ENCODE assay signal across 9 cellular contexts in the genomic region with DNA sequence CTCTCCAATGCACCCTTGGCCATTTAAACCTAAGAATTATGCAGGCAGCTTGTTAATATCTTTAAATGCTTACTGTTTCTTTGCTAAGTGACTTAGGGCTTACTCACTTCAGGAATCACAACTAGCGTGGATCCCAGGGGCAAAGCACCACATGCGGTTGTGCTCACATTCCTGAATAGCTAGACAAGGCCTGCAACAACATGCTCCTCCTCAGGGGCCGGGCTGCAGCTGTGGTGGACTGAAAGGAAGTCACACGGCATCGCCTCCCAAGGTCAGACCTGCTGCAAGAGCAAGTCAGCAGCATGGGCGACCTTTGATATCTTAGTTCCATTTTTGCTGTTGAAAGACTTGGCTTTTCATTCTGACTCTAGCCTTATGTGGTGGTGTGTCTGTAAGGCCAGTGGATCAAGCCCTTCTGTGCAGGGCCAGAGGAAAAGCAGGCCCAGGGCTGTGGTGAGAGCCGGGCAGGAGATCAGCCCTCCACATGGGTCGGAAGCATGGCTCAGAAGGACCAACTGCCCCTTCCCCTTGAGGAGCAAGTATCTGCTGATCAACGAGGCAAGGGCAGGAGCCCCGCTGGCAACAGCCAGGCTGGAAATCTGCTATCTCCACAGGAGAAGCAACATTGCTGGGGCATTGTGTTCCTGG.
DNase-seq lines count a peak whose midpoint lies in the region; ATAC-seq and TF ChIP-seq lines count a peak whose summit lies in the region.
"Had no signal": no experiment of that assay in that cellular context is flagged by ENCODE, and none has a peak within 500 bp of the region (broad histone marks: within the 10 kb centered on the region; RNA-seq: fewer than 3 reads in every experiment).

No MANE protein-coding gene starts in this region.

- H3K36me3 Mint-ChIP-seq in GM23338 (ENCODE audit: low read depth), result peaks cover 34% of the 10 kb centered on the region
- no peaks in the 10 kb centered on the region for H3K36me3 Mint-ChIP-seq in T-cell

- peaks cover 8% of the 10 kb centered on the region for H3K36me3 ChIP-seq in GM23338 (ENCODE audit: insufficient read depth)
- H3K36me3 ChIP-seq in RWPE2 (ENCODE audit: low read depth), result no peaks in the 10 kb centered on the region

- CTCF ChIA-PET in T-cell (lab: Charles Lee), result no interaction called here

- POLR2A ChIA-PET in T-cell (lab: Charles Lee), result no interaction called here

- H3K27ac ChIP-seq in GM23338 (ENCODE audit: low read depth), result peak overlapping the region; percentile 76
- peak overlapping the region; percentile 72 for H3K27ac ChIP-seq in RWPE2 (ENCODE audit: poor library complexity, severe bottlenecking)

- no peaks in the 10 kb centered on the region for H3K79me2 ChIP-seq in GM23338 (replicated peaks; ENCODE audit: insufficient read depth)

- peak overlapping the region; percentile 61 for H2AFZ ChIP-seq in GM23338

- H3K27me3 Mint-ChIP-seq in GM23338 (ENCODE audit: insufficient read depth, low read depth, poor library complexity) (no peaks in the 10 kb centered on the region), T-cell (no peaks in the 10 kb centered on the region)

- peaks cover 15% of the 10 kb centered on the region for H3K9me2 ChIP-seq in GM23338 (ENCODE audit: insufficient read depth)

- H3K4me1 ChIP-seq in GM23338 (ENCODE audit: insufficient read depth) (peaks cover 6% of the 10 kb centered on the region), RWPE2 (ENCODE audit: insufficient read depth, poor library complexity, severe bottlenecking) (peaks cover 20% of the 10 kb centered on the region)

- H3F3A ChIP-seq in GM23338 (replicated peaks; ENCODE audit: low read depth), result no peaks in the 10 kb centered on the region

- TF ChIP-seq CTCF in GM23338 (conservative IDR thresholded peaks at IDR 0.05; ENCODE audit: low read depth in 2 of 2), result no peak
- TF ChIP-seq CTCF in RWPE2 (IDR thresholded peaks at IDR 0.05; ENCODE audit: poor library complexity, severe bottlenecking), result no peak
- TF ChIP-seq CTCF in retinal pigment epithelial cell (conservative IDR thresholded peaks at IDR 0.05; ENCODE audit: low read depth, low read length), result no peak

- no peaks in the 10 kb centered on the region for H4K20me1 ChIP-seq in GM23338 (replicated peaks; ENCODE audit: insufficient read depth)

- H3K9me3 ChIP-seq in RWPE2 (ENCODE audit: severe bottlenecking), result no peaks in the 10 kb centered on the region

- H3K27me3 ChIP-seq in GM23338 (ENCODE audit: insufficient read depth) (no peaks in the 10 kb centered on the region), RWPE2 (ENCODE audit: insufficient read depth, poor library complexity, severe bottlenecking) (no peaks in the 10 kb centered on the region)

- H3K4me3 Mint-ChIP-seq in GM23338 (no peak overlapping the region), T-cell (no peak overlapping the region)

- H3K4me3 ChIP-seq in GM23338 (no peak overlapping the region), RWPE2 (ENCODE audit: severe bottlenecking) (no peak overlapping the region), retinal pigment epithelial cell (ENCODE audit: low read length) (no peak overlapping the region)

- peaks cover 7% of the 10 kb centered on the region; the same call in 2 of the 3 replicates for H3K4me1 Mint-ChIP-seq in GM23338
- H3K4me1 Mint-ChIP-seq in T-cell, result no peaks in the 10 kb centered on the region

- DNase-seq in GM23338 (ENCODE audit: low spot score) (peak; percentile 50), RWPE2 (ENCODE audit: low spot score) (peak; percentile 97), glomerular visceral epithelial cell (ENCODE audit: extremely low spot score) (peak; percentile 96), retinal pigment epithelial cell (ENCODE audit: low read depth) (peak; percentile 79), activated gamma-delta T cell treated with Interleukin-2 at 50 U/mL for 16 hours (no peak), DMS53 treated with DMSO at 0.1 percent for 48 hours (lab: John Stamatoyannopoulos, UW; ENCODE audit: unreplicated experiment) (no peak), T-cell (no peak)
- no peak for DNase-seq in stimulated activated CD4-positive, alpha-beta T cell treated with anti-CD3 and anti-CD28 coated beads, Interleukin-2, amount 100 ng/mL, for 24 hours
- DNase-seq: activated T-cell treated with anti-CD3 and anti-CD28 coated beads, Interleukin-2, amount 50 U/mL, for 1 hour had no signal

- 0 out of 2 replicates have a peak overlapping the region, but pooled peaks have one; percentile 38 for H3K4me2 ChIP-seq in GM23338

- H3K27ac Mint-ChIP-seq in GM23338 (peak overlapping the region; percentile 32; the same call in 1 of the 2 replicates), T-cell (no peak overlapping the region)

- ATAC-seq in GM23338, result peak; percentile 85
- peak; percentile 100 for ATAC-seq in RWPE2 (ENCODE audit: low read depth)
- no peak for ATAC-seq in T-cell (replicated peaks in 1 of 4)

- H3K9me3 Mint-ChIP-seq in GM23338 (peaks cover 35% of the 10 kb centered on the region), T-cell (peaks cover 8 to 21% (median 9%) of the 10 kb centered on the region in 3 donors)

TF ChIP-seq in GM23338, 12 proteins besides CTCF, POLR2A, EP300 and RAD21 (continues in another document):
- TF ChIP-seq EZH2 (IDR thresholded peaks at IDR 0.05; ENCODE audit: low read depth, unreplicated experiment) (no peak), JUNB (IDR thresholded peaks at IDR 0.05; ENCODE audit: unreplicated experiment) (no peak), STAT1 (IDR thresholded peaks at IDR 0.05; ENCODE audit: unreplicated experiment) (no peak), EZH2phosphoT487 (IDR thresholded peaks at IDR 0.05; ENCODE audit: unreplicated experiment) (no peak)
- TF ChIP-seq, protein P1, sequence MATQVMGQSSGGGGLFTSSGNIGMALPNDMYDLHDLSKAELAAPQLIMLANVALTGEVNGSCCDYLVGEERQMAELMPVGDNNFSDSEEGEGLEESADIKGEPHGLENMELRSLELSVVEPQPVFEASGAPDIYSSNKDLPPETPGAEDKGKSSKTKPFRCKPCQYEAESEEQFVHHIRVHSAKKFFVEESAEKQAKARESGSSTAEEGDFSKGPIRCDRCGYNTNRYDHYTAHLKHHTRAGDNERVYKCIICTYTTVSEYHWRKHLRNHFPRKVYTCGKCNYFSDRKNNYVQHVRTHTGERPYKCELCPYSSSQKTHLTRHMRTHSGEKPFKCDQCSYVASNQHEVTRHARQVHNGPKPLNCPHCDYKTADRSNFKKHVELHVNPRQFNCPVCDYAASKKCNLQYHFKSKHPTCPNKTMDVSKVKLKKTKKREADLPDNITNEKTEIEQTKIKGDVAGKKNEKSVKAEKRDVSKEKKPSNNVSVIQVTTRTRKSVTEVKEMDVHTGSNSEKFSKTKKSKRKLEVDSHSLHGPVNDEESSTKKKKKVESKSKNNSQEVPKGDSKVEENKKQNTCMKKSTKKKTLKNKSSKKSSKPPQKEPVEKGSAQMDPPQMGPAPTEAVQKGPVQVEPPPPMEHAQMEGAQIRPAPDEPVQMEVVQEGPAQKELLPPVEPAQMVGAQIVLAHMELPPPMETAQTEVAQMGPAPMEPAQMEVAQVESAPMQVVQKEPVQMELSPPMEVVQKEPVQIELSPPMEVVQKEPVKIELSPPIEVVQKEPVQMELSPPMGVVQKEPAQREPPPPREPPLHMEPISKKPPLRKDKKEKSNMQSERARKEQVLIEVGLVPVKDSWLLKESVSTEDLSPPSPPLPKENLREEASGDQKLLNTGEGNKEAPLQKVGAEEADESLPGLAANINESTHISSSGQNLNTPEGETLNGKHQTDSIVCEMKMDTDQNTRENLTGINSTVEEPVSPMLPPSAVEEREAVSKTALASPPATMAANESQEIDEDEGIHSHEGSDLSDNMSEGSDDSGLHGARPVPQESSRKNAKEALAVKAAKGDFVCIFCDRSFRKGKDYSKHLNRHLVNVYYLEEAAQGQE (IDR thresholded peaks at IDR 0.05; ENCODE audit: unreplicated experiment), result no peak

Comparison
In these comparisons a context has a peak if more than half of its experiments do, and no peak if none do; other contexts are left out.
1. ATAC-seq: peak in GM23338 (single experiment) and RWPE2 (single experiment); none in T-cell (0 of 4).
2. DNase-seq: peak in GM23338 (single experiment), RWPE2 (single experiment), glomerular visceral epithelial cell (single experiment) and retinal pigment epithelial cell (single experiment); none in activated gamma-delta T cell treated with Interleukin-2 at 50 U/mL for 16 hours (single experiment), stimulated activated CD4-positive, alpha-beta T cell treated with anti-CD3 and anti-CD28 coated beads, Interleukin-2, amount 100 ng/mL, for 24 hours (0 of 2), DMS53 treated with DMSO at 0.1 percent for 48 hours (single experiment) and T-cell (0 of 34).